ENCODE assay signal across 1 cellular context in genomic region chr1:21963477-21964217, GRCh38.
TF ChIP-seq lines count a peak whose summit lies in the region.

No MANE protein-coding gene starts in this region.

TF ChIP-seq in HepG2, 621 proteins besides CTCF, POLR2A, EP300 and RAD21 (continued from another document):
- TF ChIP-seq ZNF362 (CRISPR knock-in tag; IDR thresholded peaks at IDR 0.05; ENCODE audit: borderline replicate concordance) (no peak), ZNF616 (CRISPR knock-in tag; IDR thresholded peaks at IDR 0.05; ENCODE audit: low read depth) (no peak), NFIB (CRISPR knock-in tag; IDR thresholded peaks at IDR 0.05; ENCODE audit: borderline replicate concordance) (no peak), ZNF281 (CRISPR knock-in tag; IDR thresholded peaks at IDR 0.05; ENCODE audit: borderline replicate concordance) (no peak), SP4 (CRISPR knock-in tag; IDR thresholded peaks at IDR 0.05) (0 out of 2 replicates have a peak, but pooled peaks have one; percentile 41), ZNF30 (CRISPR knock-in tag; IDR thresholded peaks at IDR 0.05) (no peak), ZMAT5 (CRISPR knock-in tag; IDR thresholded peaks at IDR 0.05; ENCODE audit: borderline replicate concordance, low read depth) (no peak), HMG20A (CRISPR knock-in tag; IDR thresholded peaks at IDR 0.05; ENCODE audit: borderline replicate concordance) (no peak), BORCS8-MEF2B (CRISPR knock-in tag; IDR thresholded peaks at IDR 0.05) (0 out of 2 replicates have a peak, but pooled peaks have one; percentile 28), ZNF446 (CRISPR knock-in tag; IDR thresholded peaks at IDR 0.05) (no peak), STAG1 (CRISPR knock-in tag; IDR thresholded peaks at IDR 0.05) (peak; percentile 99), AKNA (CRISPR knock-in tag; IDR thresholded peaks at IDR 0.05; ENCODE audit: borderline replicate concordance) (no peak), NFKB2 (CRISPR knock-in tag; IDR thresholded peaks at IDR 0.05; ENCODE audit: borderline replicate concordance) (no peak), ZNF678 (CRISPR knock-in tag; IDR thresholded peaks at IDR 0.05) (no peak), PATZ1 (CRISPR knock-in tag; IDR thresholded peaks at IDR 0.05) (peak; percentile 38), KDM5A (IDR thresholded peaks at IDR 0.05; ENCODE audit: borderline replicate concordance, low read length) (no peak), JUNB (CRISPR knock-in tag; IDR thresholded peaks at IDR 0.05; ENCODE audit: borderline replicate concordance) (no peak), CBX5 (CRISPR knock-in tag; IDR thresholded peaks at IDR 0.05; ENCODE audit: borderline replicate concordance) (0 out of 2 replicates have a peak, but pooled peaks have one; percentile 53), ZNF83 (CRISPR knock-in tag; IDR thresholded peaks at IDR 0.05; ENCODE audit: borderline replicate concordance) (no peak), ARID5B (CRISPR knock-in tag; IDR thresholded peaks at IDR 0.05) (0 out of 2 replicates have a peak, but pooled peaks have one; percentile 31), GATAD1 (CRISPR knock-in tag; IDR thresholded peaks at IDR 0.05) (0 out of 2 replicates have a peak, but pooled peaks have one; percentile 15), PAXIP1 (CRISPR knock-in tag; conservative IDR thresholded peaks at IDR 0.05) (no peak), REL (CRISPR knock-in tag; conservative IDR thresholded peaks at IDR 0.05) (no peak), TMF1 (CRISPR knock-in tag; IDR thresholded peaks at IDR 0.05; ENCODE audit: low read depth) (no peak), MNT (IDR thresholded peaks at IDR 0.05) (no peak), SOX13 (IDR thresholded peaks at IDR 0.05) (no peak), SOX13 (CRISPR knock-in tag; conservative IDR thresholded peaks at IDR 0.05 in 1 of 2, IDR thresholded peaks at IDR 0.05 in 1 of 2) (peak in 1 of 2 experiments; percentile 13; a peak in 1 of 4 replicates), ERF (CRISPR knock-in tag; IDR thresholded peaks at IDR 0.05) (peak; percentile 34; the same call in 1 of the 2 replicates), HIC2 (CRISPR knock-in tag; IDR thresholded peaks at IDR 0.05; ENCODE audit: low read depth) (no peak), YY1 (IDR thresholded peaks at IDR 0.05; ENCODE audit: insufficient read depth, insufficient replicate concordance, low read depth, low read length) (peak; percentile 18), IRF2 (CRISPR knock-in tag; IDR thresholded peaks at IDR 0.05) (no peak), THAP11 (CRISPR knock-in tag; IDR thresholded peaks at IDR 0.05) (peak; percentile 51), KDM5B (CRISPR knock-in tag; IDR thresholded peaks at IDR 0.05; ENCODE audit: borderline replicate concordance) (no peak)
